ENCODE assay signal across 16 cellular contexts in the genomic region with DNA sequence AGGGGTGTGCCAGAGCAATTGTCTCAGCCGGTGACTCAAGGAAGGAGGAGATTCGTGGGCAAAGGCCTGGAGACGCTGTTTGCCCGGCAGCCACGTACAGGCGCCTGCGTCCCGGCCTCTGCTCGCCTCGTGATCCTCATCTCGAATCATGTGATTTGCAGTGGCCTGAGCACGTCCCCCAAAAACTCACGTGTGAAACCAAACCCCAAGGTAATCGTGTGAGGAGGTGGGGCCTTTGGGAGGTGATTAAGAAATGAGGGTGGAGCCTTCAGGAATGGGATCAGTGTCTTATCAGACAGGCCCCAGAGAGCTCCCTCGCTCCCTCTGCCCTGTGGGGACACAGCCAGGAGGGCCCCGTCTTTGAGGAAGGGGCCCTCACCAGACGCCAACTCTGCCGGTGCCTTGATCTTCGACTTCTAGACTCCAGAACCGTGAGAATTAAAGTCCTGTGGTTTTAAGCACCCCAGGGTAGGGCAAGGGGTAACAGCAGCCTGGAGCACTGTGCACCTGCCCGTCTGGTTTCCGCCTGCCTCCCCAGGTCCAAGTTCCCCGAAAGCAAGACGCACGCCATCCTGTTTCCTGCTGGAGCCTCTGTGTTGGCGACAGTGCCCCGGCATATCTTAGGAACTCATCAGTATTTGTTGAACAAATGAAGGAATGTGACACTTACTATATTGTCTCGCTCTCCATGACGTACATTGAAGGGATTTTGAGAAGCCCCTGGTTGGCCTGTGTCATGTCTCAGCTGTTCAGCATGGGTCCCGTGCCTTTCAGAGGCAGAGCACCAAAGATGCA.
A peak's percentile ranks its signal among the peaks of the same experiment; 100 is the strongest.
DNase-seq lines count a peak whose midpoint lies in the region; ATAC-seq and TF ChIP-seq lines count a peak whose summit lies in the region.
"Had no signal": no experiment of that assay in that cellular context is flagged by ENCODE, and none has a peak within 500 bp of the region (broad histone marks: within the 10 kb centered on the region; RNA-seq: fewer than 3 reads in every experiment).

No MANE protein-coding gene starts in this region.

- H4K12ac ChIP-seq in trophoblast cell (ENCODE audit: low read depth, low read length): no peak overlapping the region

- peak overlapping the region; percentile 11 for H4K8ac ChIP-seq in trophoblast cell (ENCODE audit: low read depth, low read length)

- H3K4me2 ChIP-seq in trophoblast cell (ENCODE audit: low read length) (no peak overlapping the region), smooth muscle cell (no peak overlapping the region)

- peak overlapping the region; percentile 65 for H4K91ac ChIP-seq in trophoblast cell (ENCODE audit: low read depth, low read length)

- peak overlapping the region; percentile 6 for H3K18ac ChIP-seq in trophoblast cell (ENCODE audit: low read length)

- H2BK5ac ChIP-seq in trophoblast cell (ENCODE audit: low read depth, low read length, poor library complexity): peak overlapping the region; percentile 29

- no peaks in the 10 kb centered on the region for H3K36me3 Mint-ChIP-seq in activated naive CD8-positive, alpha-beta T cell treated with anti-CD3 and anti-CD28 coated beads, Interleukin-2, amount 50 U/mL, for 24 hours (ENCODE audit: low read depth)

- peak overlapping the region; percentile 79 for H2BK120ac ChIP-seq in trophoblast cell (ENCODE audit: insufficient read depth, low read length, poor library complexity)

- H3K27me3 ChIP-seq in H7 (ENCODE audit: control insufficient read depth, insufficient read depth, low read length) (no peaks in the 10 kb centered on the region), trophoblast cell (ENCODE audit: insufficient read depth, low read length) (no peaks in the 10 kb centered on the region), smooth muscle cell (ENCODE audit: low read depth) (no peaks in the 10 kb centered on the region)

- H3K4me3 Mint-ChIP-seq in activated naive CD8-positive, alpha-beta T cell treated with anti-CD3 and anti-CD28 coated beads, Interleukin-2, amount 50 U/mL, for 24 hours: no peak overlapping the region

- H3K27ac Mint-ChIP-seq in activated naive CD8-positive, alpha-beta T cell treated with anti-CD3 and anti-CD28 coated beads, Interleukin-2, amount 50 U/mL, for 24 hours: no peak overlapping the region

- ATAC-seq in activated naive CD8-positive, alpha-beta T cell treated with anti-CD3 and anti-CD28 coated beads, Interleukin-2, amount 50 U/mL, for 24 hours: peak; percentile 35

- H3K9me3 ChIP-seq in trophoblast cell (ENCODE audit: insufficient read depth, low read depth, low read length): peaks cover 4% of the 10 kb centered on the region
- H3K9me3 ChIP-seq in smooth muscle cell (replicated peaks; ENCODE audit: low read depth): no peaks in the 10 kb centered on the region
- H3K9me3 ChIP-seq: HAP-1 had no signal

- H3K14ac ChIP-seq in trophoblast cell (ENCODE audit: low read length): peak overlapping the region; percentile 30

- no peak overlapping the region for H3K9ac ChIP-seq in trophoblast cell (ENCODE audit: low read length)
- H3K9ac ChIP-seq in smooth muscle cell (ENCODE audit: low read depth): no peak overlapping the region

- H2AK5ac ChIP-seq in trophoblast cell (ENCODE audit: low read length): peak overlapping the region; percentile 11

- no CpG with 5 or more reads among the region's 30 CpGs for WGBS in trophoblast cell (ENCODE audit: extremely low coverage, insufficient coverage, insufficient read length)
- 76% methylated on average over 30 of the region's 30 CpGs for WGBS in smooth muscle cell (ENCODE audit: low lambda C conversion rate)

- no peaks in the 10 kb centered on the region for H3K9me3 Mint-ChIP-seq in activated naive CD8-positive, alpha-beta T cell treated with anti-CD3 and anti-CD28 coated beads, Interleukin-2, amount 50 U/mL, for 24 hours

- no peaks in the 10 kb centered on the region for H4K20me1 ChIP-seq in smooth muscle cell (ENCODE audit: low read depth)

- peaks cover 7% of the 10 kb centered on the region for H3K4me1 Mint-ChIP-seq in activated naive CD8-positive, alpha-beta T cell treated with anti-CD3 and anti-CD28 coated beads, Interleukin-2, amount 50 U/mL, for 24 hours

- H2BK12ac ChIP-seq in trophoblast cell (ENCODE audit: low read length): peak overlapping the region; percentile 23

- no peak overlapping the region for H3K23ac ChIP-seq in trophoblast cell (ENCODE audit: low read length)

- no peak overlapping the region for H2AFZ ChIP-seq in trophoblast cell (ENCODE audit: insufficient read depth, low read length, poor library complexity)
- no peak overlapping the region for H2AFZ ChIP-seq in smooth muscle cell (ENCODE audit: low read depth)

- peaks cover 28% of the 10 kb centered on the region in 2 experiments for H3K4me1 ChIP-seq in trophoblast cell (ENCODE audit: control insufficient read depth in 1 of 2, insufficient read depth in 2 of 2, low read length in 2 of 2)
- no peaks in the 10 kb centered on the region for H3K4me1 ChIP-seq in smooth muscle cell (ENCODE audit: low read depth)
- H3K4me1 ChIP-seq: HAP-1 had no signal

- no peak for TF ChIP-seq CTCF in smooth muscle cell (IDR thresholded peaks at IDR 0.05; ENCODE audit: borderline replicate concordance, insufficient read depth, poor library complexity, severe bottlenecking)

- H3K27ac ChIP-seq in trophoblast cell (ENCODE audit: low read depth, low read length): peak overlapping the region; percentile 62
- H3K27ac ChIP-seq in smooth muscle cell (ENCODE audit: low read depth): no peak overlapping the region
- H3K27ac ChIP-seq: 22Rv1 had no signal

- H3K27me3 Mint-ChIP-seq in activated naive CD8-positive, alpha-beta T cell treated with anti-CD3 and anti-CD28 coated beads, Interleukin-2, amount 50 U/mL, for 24 hours: no peaks in the 10 kb centered on the region

- H3F3A ChIP-seq in smooth muscle cell (ENCODE audit: low read depth): no peaks in the 10 kb centered on the region

- H3K4me3 ChIP-seq in H7 (ENCODE audit: insufficient read depth, low read depth, low read length) (no peak overlapping the region), trophoblast cell (ENCODE audit: low read depth, low read length) (no peak overlapping the region), smooth muscle cell (no peak overlapping the region)
- H3K4me3 ChIP-seq: HAP-1 had no signal

- H3K36me3 ChIP-seq in H7 (replicated peaks; ENCODE audit: control insufficient read depth, insufficient read depth, low read length) (no peaks in the 10 kb centered on the region), trophoblast cell (ENCODE audit: control insufficient read depth in 1 of 2, insufficient read depth in 2 of 2, low read length in 2 of 2) (no peaks in the 10 kb centered on the region), smooth muscle cell (ENCODE audit: low read depth) (no peaks in the 10 kb centered on the region)
- H3K36me3 ChIP-seq: HAP-1 had no signal

- peaks cover 29% of the 10 kb centered on the region for H3K79me1 ChIP-seq in trophoblast cell (ENCODE audit: low read length)

- DNase-seq in SIG-M5 treated with dmso at 0.1 percent for 504 hours (lab: John Stamatoyannopoulos, UW; ENCODE audit: unreplicated experiment): peak; percentile 19
- DNase-seq in SIG-M5 (lab: John Stamatoyannopoulos, UW): no peak
- DNase-seq in H7: peak; percentile 24
- DNase-seq in activated naive CD8-positive, alpha-beta T cell treated with anti-CD3 and anti-CD28 coated beads, Interleukin-2, amount 50 U/mL, for 24 hours: no peak
- DNase-seq in trophoblast cell: peak in 1 of 2 donors; percentile 69
- DNase-seq in smooth muscle cell (lab: John Stamatoyannopoulos, UW; ENCODE audit: unreplicated experiment): no peak
- DNase-seq in effector CD4-positive, alpha-beta T cell: no peak
- no peak for DNase-seq in NOMO-1 (lab: John Stamatoyannopoulos, UW; ENCODE audit: unreplicated experiment in 2 of 2)
- DNase-seq: C1 segment of cervical spinal cord, IMR-90, MV-4-11, NCI-H1436 treated with DMSO at 0.1 percent for 48 hours, NCI-H2081, NCI-H510A treated with DMSO at 0.1 percent for 48 hours had no signal

- H3K79me2 ChIP-seq in trophoblast cell (ENCODE audit: control insufficient read depth, insufficient read depth, low read length, poor library complexity): no peaks in the 10 kb centered on the region
- no peaks in the 10 kb centered on the region for H3K79me2 ChIP-seq in smooth muscle cell (ENCODE audit: low read depth)

- peak overlapping the region; percentile 16 for H3K4ac ChIP-seq in trophoblast cell (ENCODE audit: low read depth, low read length)

Comparison
In these comparisons a context has a peak if more than half of its experiments do, and no peak if none do; other contexts are left out.
1. DNase-seq: peak in SIG-M5 treated with dmso at 0.1 percent for 504 hours (single experiment) and H7 (single experiment); none in SIG-M5 (single experiment), activated naive CD8-positive, alpha-beta T cell treated with anti-CD3 and anti-CD28 coated beads, Interleukin-2, amount 50 U/mL, for 24 hours (single experiment), smooth muscle cell (single experiment), effector CD4-positive, alpha-beta T cell (single experiment) and NOMO-1 (0 of 2).